ENCODE assay signal across 15 cellular contexts in genomic region chr2:226017107-226017506, GRCh38.
A peak's percentile ranks its signal among the peaks of the same experiment; 100 is the strongest.
DNase-seq lines count a peak whose midpoint lies in the region; ATAC-seq lines count a peak whose summit lies in the region.
"Had no signal": no experiment of that assay in that cellular context is flagged by ENCODE, and none has a peak within 500 bp of the region (broad histone marks: within the 10 kb centered on the region; RNA-seq: fewer than 3 reads in every experiment).

No MANE protein-coding gene starts in this region.

- no peaks in the 10 kb centered on the region for H3K36me3 Mint-ChIP-seq in activated CD4-positive, alpha-beta T cell treated with anti-CD3 and anti-CD28 coated beads for 36 hours (ENCODE audit: low read depth)
- H3K36me3 Mint-ChIP-seq in activated naive CD4-positive, alpha-beta T cell treated with anti-CD3 and anti-CD28 coated beads, Interleukin-2, amount 50 U/mL, for 24 hours, result no peaks in the 10 kb centered on the region
- no peaks in the 10 kb centered on the region for H3K36me3 Mint-ChIP-seq in activated naive CD4-positive, alpha-beta T cell treated with anti-CD3 and anti-CD28 coated beads, Interleukin-2, amount 10 ng/mL, durations not matched to agents 7 days and 5 days
- H3K36me3 Mint-ChIP-seq: CD4-positive, CD25-positive, alpha-beta regulatory T cell; CD8-positive, alpha-beta T cell had no signal

- H3K27me3 Mint-ChIP-seq in activated CD4-positive, alpha-beta T cell treated with anti-CD3 and anti-CD28 coated beads for 36 hours, result peaks cover 8% of the 10 kb centered on the region
- H3K27me3 Mint-ChIP-seq in activated naive CD4-positive, alpha-beta T cell treated with anti-CD3 and anti-CD28 coated beads, Interleukin-2, amount 50 U/mL, for 24 hours, result no peaks in the 10 kb centered on the region
- H3K27me3 Mint-ChIP-seq in activated naive CD4-positive, alpha-beta T cell treated with anti-CD3 and anti-CD28 coated beads, Interleukin-2, amount 10 ng/mL, durations not matched to agents 7 days and 5 days, result no peaks in the 10 kb centered on the region
- H3K27me3 Mint-ChIP-seq in stimulated activated naive CD8-positive, alpha-beta T cell treated with anti-CD3 and anti-CD28 coated beads, Interleukin-15, amount 100 ng/mL, for 72 hours, result peaks cover 19% of the 10 kb centered on the region
- H3K27me3 Mint-ChIP-seq: B cell; CD4-positive, CD25-positive, alpha-beta regulatory T cell had no signal

- peaks cover 9% of the 10 kb centered on the region for H3K9me3 Mint-ChIP-seq in activated CD4-positive, alpha-beta T cell treated with anti-CD3 and anti-CD28 coated beads for 36 hours (ENCODE audit: low read depth)
- H3K9me3 Mint-ChIP-seq in activated naive CD4-positive, alpha-beta T cell treated with anti-CD3 and anti-CD28 coated beads, Interleukin-2, amount 50 U/mL, for 24 hours, result peaks cover 6% of the 10 kb centered on the region
- H3K9me3 Mint-ChIP-seq in activated naive CD4-positive, alpha-beta T cell treated with anti-CD3 and anti-CD28 coated beads, Interleukin-2, amount 10 ng/mL, durations not matched to agents 7 days and 5 days, result peaks cover 4% of the 10 kb centered on the region
- H3K9me3 Mint-ChIP-seq in stimulated activated naive CD8-positive, alpha-beta T cell treated with anti-CD3 and anti-CD28 coated beads, Interleukin-15, amount 100 ng/mL, for 72 hours, result peaks cover 15 to 28% of the 10 kb centered on the region in 2 donors

- no peak for DNase-seq in activated CD4-positive, alpha-beta T cell treated with anti-CD3 and anti-CD28 coated beads for 36 hours
- DNase-seq in activated CD4-positive, alpha-beta T cell treated with anti-CD3 and anti-CD28 coated beads, Interleukin-2, amount 50 U/mL, for 48 hours, result no peak
- no peak for DNase-seq in activated naive CD4-positive, alpha-beta T cell treated with anti-CD3 and anti-CD28 coated beads, Interleukin-2, amount 10 ng/mL, durations not matched to agents 7 days and 5 days
- DNase-seq in stimulated activated naive CD8-positive, alpha-beta T cell treated with anti-CD3 and anti-CD28 coated beads, Interleukin-15, Interleukin-2, amounts not matched to agents 100 U/mL and 50 U/mL, for 24 hours, result no peak
- no peak for DNase-seq in stimulated activated naive CD8-positive, alpha-beta T cell treated with anti-CD3 and anti-CD28 coated beads, Interleukin-15, amount 100 ng/mL, for 72 hours
- DNase-seq: Caco-2; CD4-positive, CD25-positive, alpha-beta regulatory T cell; CD8-positive, alpha-beta T cell; DMS153; DND-41; GOT3; H7; HCEC 1CT had no signal

- ATAC-seq in activated CD4-positive, alpha-beta T cell treated with anti-CD3 and anti-CD28 coated beads for 36 hours, result peak; percentile 55
- peak; percentile 40 for ATAC-seq in stimulated activated naive CD8-positive, alpha-beta T cell treated with anti-CD3 and anti-CD28 coated beads, Interleukin-15, Interleukin-2, amounts not matched to agents 100 U/mL and 50 U/mL, for 24 hours
- ATAC-seq in stimulated activated naive CD8-positive, alpha-beta T cell treated with anti-CD3 and anti-CD28 coated beads, Interleukin-15, amount 100 ng/mL, for 72 hours, result no peak
- ATAC-seq: CD8-positive, alpha-beta T cell had no signal

- intact Hi-C loops in activated CD4-positive, alpha-beta T cell treated with anti-CD3 and anti-CD28 coated beads for 36 hours (cut with DNase I, micrococcal nuclease), result no loop called here

- H3K27ac Mint-ChIP-seq in activated CD4-positive, alpha-beta T cell treated with anti-CD3 and anti-CD28 coated beads for 36 hours, result no peak overlapping the region
- H3K27ac Mint-ChIP-seq in activated naive CD4-positive, alpha-beta T cell treated with anti-CD3 and anti-CD28 coated beads, Interleukin-2, amount 50 U/mL, for 24 hours, result peak overlapping the region; percentile 27
- H3K27ac Mint-ChIP-seq in activated naive CD4-positive, alpha-beta T cell treated with anti-CD3 and anti-CD28 coated beads, Interleukin-2, amount 10 ng/mL, durations not matched to agents 7 days and 5 days, result no peak overlapping the region
- no peak overlapping the region for H3K27ac Mint-ChIP-seq in stimulated activated naive CD8-positive, alpha-beta T cell treated with anti-CD3 and anti-CD28 coated beads, Interleukin-15, amount 100 ng/mL, for 72 hours
- H3K27ac Mint-ChIP-seq: B cell; CD4-positive, CD25-positive, alpha-beta regulatory T cell; CD8-positive, alpha-beta T cell had no signal

- CTCF ChIA-PET in activated CD4-positive, alpha-beta T cell treated with anti-CD3 and anti-CD28 coated beads for 36 hours (lab: Charles Lee), result no interaction called here
- CTCF ChIA-PET in activated naive CD4-positive, alpha-beta T cell treated with anti-CD3 and anti-CD28 coated beads, Interleukin-2, amount 10 ng/mL, durations not matched to agents 7 days and 5 days (lab: Charles Lee), result no interaction called here

- H3K4me3 Mint-ChIP-seq in activated CD4-positive, alpha-beta T cell treated with anti-CD3 and anti-CD28 coated beads for 36 hours, result no peak overlapping the region
- H3K4me3 Mint-ChIP-seq in activated naive CD4-positive, alpha-beta T cell treated with anti-CD3 and anti-CD28 coated beads, Interleukin-2, amount 50 U/mL, for 24 hours, result no peak overlapping the region
- H3K4me3 Mint-ChIP-seq in activated naive CD4-positive, alpha-beta T cell treated with anti-CD3 and anti-CD28 coated beads, Interleukin-2, amount 10 ng/mL, durations not matched to agents 7 days and 5 days, result no peak overlapping the region
- H3K4me3 Mint-ChIP-seq in stimulated activated naive CD8-positive, alpha-beta T cell treated with anti-CD3 and anti-CD28 coated beads, Interleukin-15, amount 100 ng/mL, for 72 hours, result no peak overlapping the region
- H3K4me3 Mint-ChIP-seq: B cell; CD4-positive, CD25-positive, alpha-beta regulatory T cell; CD8-positive, alpha-beta T cell had no signal

- POLR2A ChIA-PET in activated CD4-positive, alpha-beta T cell treated with anti-CD3 and anti-CD28 coated beads for 36 hours (lab: Charles Lee), result no interaction called here

- peaks cover 7% of the 10 kb centered on the region for H3K4me1 Mint-ChIP-seq in activated CD4-positive, alpha-beta T cell treated with anti-CD3 and anti-CD28 coated beads for 36 hours
- peaks cover 4% of the 10 kb centered on the region for H3K4me1 Mint-ChIP-seq in activated naive CD4-positive, alpha-beta T cell treated with anti-CD3 and anti-CD28 coated beads, Interleukin-2, amount 50 U/mL, for 24 hours
- no peaks in the 10 kb centered on the region for H3K4me1 Mint-ChIP-seq in activated naive CD4-positive, alpha-beta T cell treated with anti-CD3 and anti-CD28 coated beads, Interleukin-2, amount 10 ng/mL, durations not matched to agents 7 days and 5 days
- no peaks in the 10 kb centered on the region for H3K4me1 Mint-ChIP-seq in stimulated activated naive CD8-positive, alpha-beta T cell treated with anti-CD3 and anti-CD28 coated beads, Interleukin-15, amount 100 ng/mL, for 72 hours
- H3K4me1 Mint-ChIP-seq: B cell; CD4-positive, CD25-positive, alpha-beta regulatory T cell had no signal
